9 cellular contexts compared by ENCODE assay signal in the genomic region with DNA sequence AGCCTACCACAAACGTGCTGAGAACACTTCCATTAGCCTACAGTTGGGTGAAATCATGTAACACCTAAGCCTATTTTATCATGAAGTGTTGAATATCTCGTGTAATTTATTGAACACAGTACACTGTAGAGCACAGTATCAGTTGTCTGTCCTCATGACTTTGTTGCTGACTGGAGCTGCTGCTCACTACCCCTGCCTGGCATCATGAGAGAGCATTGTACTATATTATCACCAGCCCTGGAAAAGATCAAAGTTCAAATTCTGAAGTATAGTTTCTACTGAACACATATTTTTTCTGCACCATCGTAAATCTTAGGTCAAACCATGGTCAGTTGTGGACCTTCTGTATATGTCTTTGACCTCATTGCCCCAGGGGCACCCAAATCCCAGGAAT.
A peak's percentile ranks its signal among the peaks of the same experiment; 100 is the strongest.
DNase-seq lines count a peak whose midpoint lies in the region; ATAC-seq, FAIRE-seq and TF ChIP-seq lines count a peak whose summit lies in the region.
"Had no signal": no experiment of that assay in that cellular context is flagged by ENCODE, and none has a peak within 500 bp of the region (broad histone marks: within the 10 kb centered on the region; RNA-seq: fewer than 3 reads in every experiment).

No MANE protein-coding gene starts in this region.

- peak overlapping the region; percentile 31 for H3K27ac ChIP-seq in GM23248
- peak overlapping the region; percentile 87 to 89 for H3K27ac ChIP-seq in ascending aorta
- H3K27ac ChIP-seq in HepG2 (ENCODE audit: extremely low read length, insufficient read depth, low read length) = peak overlapping the region; percentile 85
- no peak overlapping the region for H3K27ac ChIP-seq in small intestine (ENCODE audit: low read depth in 1 of 2, low read length in 1 of 2)

- no peaks in the 10 kb centered on the region for H4K20me1 ChIP-seq in GM23248 (ENCODE audit: insufficient read depth)
- H4K20me1 ChIP-seq in HepG2 (ENCODE audit: insufficient read depth, low read length) = no peaks in the 10 kb centered on the region

- FAIRE-seq in HepG2 (lab: Jason Lieb, UNC) (no peak), small intestine (lab: Jason Lieb, UNC) (no peak)
- FAIRE-seq: D721Med had no signal

- peak overlapping the region; percentile 57; the same call in 1 of the 2 replicates for H2AFZ ChIP-seq in GM23248
- no peak overlapping the region for H2AFZ ChIP-seq in HepG2 (ENCODE audit: low read length)

- no peak for TF ChIP-seq EP300 in HepG2 (IDR thresholded peaks at IDR 0.05; ENCODE audit: low read depth in 2 of 2, low read length in 2 of 2)
- TF ChIP-seq EP300 in HepG2 (CRISPR knock-in tag; IDR thresholded peaks at IDR 0.05; ENCODE audit: borderline replicate concordance) = no peak

- no peaks in the 10 kb centered on the region for H3K9me2 ChIP-seq in GM23248 (ENCODE audit: insufficient read depth)

- TF ChIP-seq CTCF in ascending aorta (IDR thresholded peaks at IDR 0.05) (no peak), HepG2 (CRISPR knock-in tag; IDR thresholded peaks at IDR 0.05) (no peak)

- no TSS peak for BruUV-seq in HepG2 (replicated peaks; lab: Mats Ljungman, UMichigan)

- peak in 1 of 2 experiments; percentile 21; a peak in 1 of 4 replicates for TF ChIP-seq POLR2A in HepG2 (IDR thresholded peaks at IDR 0.05; ENCODE audit: insufficient read depth in 1 of 2, low read depth in 2 of 2, low read length in 2 of 2)

- in situ Hi-C loops in GM23248 (cut with MboI) = loop anchor here (5.0 kb wide), 1 partner anchor 415 kb away; no protein-coding TSS in a partner anchor
- in situ Hi-C loops in HepG2 (cut with HindIII; ENCODE audit: extremely low pct_ligation_motif_present, low pct_unique_long_range_greater_than_20kb) = loop anchor here (5.0 to 10.0 kb wide), 4 partner anchors 48 to 518 kb away; partner anchors contain the start of gene RAI14

- peak; percentile 66 for ATAC-seq in HepG2
- ATAC-seq in HG02884 (IDR thresholded peaks at IDR 0.05; ENCODE audit: unreplicated experiment) = no peak

- intact Hi-C loops in ascending aorta (cut with DNase I) = loop anchor here (1.0 to 10.0 kb wide), 7 partner anchors 32 to 411 kb away; partner anchors contain the start of genes RAI14 and TTC23L
- intact Hi-C loops in HepG2 (cut with micrococcal nuclease; ENCODE audit: unreplicated experiment) = loop anchor here (1.0 to 5.0 kb wide), 7 partner anchors 36 to 411 kb away; partner anchors contain the start of gene TTC23L

- POLR2A ChIA-PET in HepG2 (lab: Yijun Ruan, JAX) = interaction anchor here (0.7 to 3.1 kb wide), 14 partner anchors 11 to 443 kb away, joined by 3 to 17 read pairs (median 3); partner anchors contain the start of genes BRIX1, DNAJC21, RAD1 and RAI14

- TF ChIP-seq RAD21 in HepG2 (CRISPR knock-in tag; IDR thresholded peaks at IDR 0.05) = no peak

- H3K36me3 ChIP-seq in GM23248 (ENCODE audit: low read depth) (no peaks in the 10 kb centered on the region), ascending aorta (no peaks in the 10 kb centered on the region), HepG2 (replicated peaks in 1 of 2; ENCODE audit: control insufficient read depth in 1 of 2, insufficient read depth in 2 of 2, low read length in 2 of 2) (no peaks in the 10 kb centered on the region), small intestine (ENCODE audit: control insufficient read depth in 2 of 2, insufficient read depth in 2 of 2, low read length in 2 of 2) (no peaks in the 10 kb centered on the region)

- WGBS in GM23248 (ENCODE audit: low coverage in 1 of 2, low lambda C conversion rate in 2 of 2, missing lambda C conversion rate in 2 of 2), 2 experiments = 36 to 39% methylated on average over 3 of the region's 3 CpGs
- 0% methylated on average over 3 of the region's 3 CpGs for WGBS in HepG2 (ENCODE audit: low lambda C conversion rate)
- WGBS in small intestine, 3 donors = 15 to 45% (median 16%) methylated on average over 3 of the region's 3 CpGs

- H3K9me3 ChIP-seq in GM23248 (ENCODE audit: low read depth) (no peaks in the 10 kb centered on the region), ascending aorta (no peaks in the 10 kb centered on the region), HepG2 (ENCODE audit: low read length) (no peaks in the 10 kb centered on the region), small intestine (ENCODE audit: control insufficient read depth, low read depth) (no peaks in the 10 kb centered on the region)

- H3K4me1 ChIP-seq in GM23248 (ENCODE audit: insufficient read depth) = peaks cover 47% of the 10 kb centered on the region
- peaks cover 9 to 37% of the 10 kb centered on the region in 2 donors for H3K4me1 ChIP-seq in ascending aorta
- H3K4me1 ChIP-seq in HepG2 (ENCODE audit: insufficient read depth, low read length) = peaks cover 82% of the 10 kb centered on the region
- no peaks in the 10 kb centered on the region for H3K4me1 ChIP-seq in small intestine (ENCODE audit: control insufficient read depth in 2 of 2, insufficient read depth in 1 of 2, low read depth in 1 of 2, low read length in 1 of 2)

- DNase-seq in GM23248 = no peak
- no peak for DNase-seq in ascending aorta (ENCODE audit: low spot score in 2 of 2)
- peak; percentile 59 for DNase-seq in HepG2 (ENCODE audit: low spot score)
- DNase-seq in small intestine = peak; percentile 26
- no peak for DNase-seq in NCI-H446 treated with DMSO at 0.1 percent for 48 hours (lab: John Stamatoyannopoulos, UW)
- no peak for DNase-seq in amniotic stem cell (lab: John Stamatoyannopoulos, UW)
- DNase-seq in DMS 273 (lab: John Stamatoyannopoulos, UW; ENCODE audit: unreplicated experiment) = no peak

- H3K27me3 ChIP-seq in GM23248 (replicated peaks; ENCODE audit: insufficient read depth) (no peaks in the 10 kb centered on the region), ascending aorta (no peaks in the 10 kb centered on the region), HepG2 (ENCODE audit: control insufficient read depth in 1 of 2, insufficient read depth in 2 of 2, low read length in 2 of 2) (0 out of 5 replicates have a peak, but pooled peaks cover 0 to 7% of the 10 kb centered on the region in 2 experiments), small intestine (ENCODE audit: control insufficient read depth in 2 of 2, insufficient read depth in 2 of 2, low read length in 2 of 2) (peaks cover 0 to 3% of the 10 kb centered on the region in 2 donors)

- H3K79me2 ChIP-seq in GM23248 (ENCODE audit: insufficient read depth) = no peaks in the 10 kb centered on the region
- no peaks in the 10 kb centered on the region for H3K79me2 ChIP-seq in HepG2 (ENCODE audit: insufficient read depth, low read length)

- H3K4me3 ChIP-seq in GM23248 (no peak overlapping the region), ascending aorta (no peak overlapping the region), HepG2 (replicated peaks in 1 of 3; ENCODE audit: insufficient read depth in 1 of 3, low read depth in 2 of 3, low read length in 3 of 3) (peak overlapping the region; percentile 21 to 58 (median 33); a peak in 5 of 6 replicates), small intestine (ENCODE audit: low read depth in 1 of 2, low read length in 2 of 2) (no peak overlapping the region)

- CTCF ChIA-PET in HepG2 (lab: Yijun Ruan, JAX; ENCODE audit: low intra/inter-chr PET ratio, low total read pairs) = interaction anchor here (1.2 to 2.4 kb wide), 4 partner anchors 12 to 411 kb away, joined by 4 to 16 read pairs (median 8); no protein-coding TSS in a partner anchor

- H3K9ac ChIP-seq in GM23248 = peak overlapping the region; percentile 39; the same call in 1 of the 2 replicates
- peak overlapping the region; percentile 59 for H3K9ac ChIP-seq in HepG2 (ENCODE audit: insufficient read depth, low read depth, low read length)

- H3F3A ChIP-seq in GM23248 (ENCODE audit: insufficient read depth) = peaks cover 26% of the 10 kb centered on the region

- peak overlapping the region; percentile 16 for H3K4me2 ChIP-seq in GM23248 (ENCODE audit: unreplicated experiment)
- peak overlapping the region; percentile 90 for H3K4me2 ChIP-seq in HepG2 (ENCODE audit: low read depth, low read length)

TF ChIP-seq in HepG2, 621 proteins besides CTCF, POLR2A, EP300 and RAD21 (continues in another document):
- TF ChIP-seq SKI (IDR thresholded peaks at IDR 0.05; ENCODE audit: partially characterized antibody) (no peak), ZNF782 (CRISPR knock-in tag; IDR thresholded peaks at IDR 0.05; ENCODE audit: borderline replicate concordance) (no peak), ZNF552 (CRISPR knock-in tag; IDR thresholded peaks at IDR 0.05; ENCODE audit: borderline replicate concordance) (no peak), ARID4A (CRISPR knock-in tag; IDR thresholded peaks at IDR 0.05; ENCODE audit: borderline replicate concordance) (no peak), NBN (conservative IDR thresholded peaks at IDR 0.05) (no peak), EHMT2 (IDR thresholded peaks at IDR 0.05; ENCODE audit: borderline replicate concordance, low read depth, low read length) (0 out of 2 replicates have a peak, but pooled peaks have one; percentile 55), ZNF317 (CRISPR knock-in tag; IDR thresholded peaks at IDR 0.05) (0 out of 2 replicates have a peak, but pooled peaks have one; percentile 35), ZNF501 (CRISPR knock-in tag; IDR thresholded peaks at IDR 0.05) (0 out of 2 replicates have a peak, but pooled peaks have one; percentile 13)

Comparison
In these comparisons a context has a peak if more than half of its experiments do, and no peak if none do; other contexts are left out.
1. DNase-seq: peak in HepG2 (single experiment) and small intestine (single experiment); none in GM23248 (single experiment), ascending aorta (0 of 2), NCI-H446 treated with DMSO at 0.1 percent for 48 hours (single experiment), amniotic stem cell (single experiment) and DMS 273 (single experiment).
2. H3K27ac ChIP-seq: peak in GM23248 (single experiment), ascending aorta (2 of 2) and HepG2 (single experiment); none in small intestine (0 of 2).
3. H3K4me3 ChIP-seq: peak in HepG2 (3 of 3); none in GM23248 (single experiment), ascending aorta (0 of 2) and small intestine (0 of 2).